Comparison of ENCODE assay signal across 20 cellular contexts in the genomic region with DNA sequence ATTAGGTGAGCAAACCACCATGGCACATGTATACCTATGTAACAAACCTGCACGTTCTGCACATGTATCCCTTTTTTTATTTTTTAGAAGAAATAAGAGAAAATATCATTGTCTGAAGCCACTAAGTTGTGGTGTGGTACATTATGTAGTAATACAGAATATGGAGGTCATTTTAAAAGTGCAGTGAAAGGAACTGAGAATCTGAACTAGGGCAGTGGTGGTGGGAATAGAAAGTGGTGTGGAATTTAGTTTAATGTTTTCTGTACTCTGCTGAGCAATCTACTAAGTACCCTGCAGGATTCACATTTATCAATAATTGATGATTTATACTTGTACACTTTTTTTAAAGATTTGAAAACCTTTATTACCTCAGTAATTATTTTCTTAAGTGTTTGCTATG.
DNase-seq lines count a peak whose midpoint lies in the region; ATAC-seq lines count a peak whose summit lies in the region.
"Had no signal": no experiment of that assay in that cellular context is flagged by ENCODE, and none has a peak within 500 bp of the region (broad histone marks: within the 10 kb centered on the region; RNA-seq: fewer than 3 reads in every experiment).

No MANE protein-coding gene starts in this region.

- ATAC-seq in GM18861 (IDR thresholded peaks at IDR 0.05; ENCODE audit: unreplicated experiment) (peak; percentile 67), GM21423 (IDR thresholded peaks at IDR 0.05; ENCODE audit: unreplicated experiment) (peak; percentile 73), HG02884 (IDR thresholded peaks at IDR 0.05; ENCODE audit: unreplicated experiment) (peak; percentile 47), HG03521 (IDR thresholded peaks at IDR 0.05; ENCODE audit: unreplicated experiment) (peak; percentile 43), left ventricle myocardium superior (no peak)
- ATAC-seq: natural killer cell treated with Interleukin-12 subunit alpha and Interleukin-12 subunit beta and Interleukin-15 and Interleukin-18, amount 100 ng/mL, for 72 hours; Panc1 had no signal

- DNase-seq in SHP77 (lab: John Stamatoyannopoulos, UW), result no peak
- no peak for DNase-seq in NOMO-1 treated with dmso at 0.1 percent for 144 hours (lab: John Stamatoyannopoulos, UW; ENCODE audit: unreplicated experiment)
- no peak for DNase-seq in activated gamma-delta T cell treated with Interleukin-2 at 50 U/mL for 16 hours
- DNase-seq in left ventricle myocardium superior, result no peak
- DNase-seq: activated CD4-positive, alpha-beta T cell treated with anti-CD3 and anti-CD28 coated beads for 48 hours; activated CD8-positive, alpha-beta memory T cell treated with anti-CD3 and anti-CD28 coated beads, Interleukin-2, amount 50 U/mL, for 4 hours; activated naive CD4-positive, alpha-beta T cell treated with anti-CD3 and anti-CD28 coated beads, Interleukin-2, amount 50 U/mL, for 16 hours; CD4-positive, alpha-beta T cell; DND-41; hippocampal formation; Karpas-422; NCI-H2171; NCI-H774; spleen had no signal

- intact Hi-C loops in left ventricle myocardium superior (cut with micrococcal nuclease), result no loop called here
